11 cellular contexts compared by ENCODE assay signal in genomic region chr15:63107895-63108546, GRCh38. TPM values are rescaled to one million over a fixed set of nuclear protein-coding genes. Genes with fewer than 3 reads are reported as not detected.
A peak's percentile ranks its signal among the peaks of the same experiment; 100 is the strongest.
DNase-seq lines count a peak whose midpoint lies in the region; ATAC-seq and TF ChIP-seq lines count a peak whose summit lies in the region.
"Had no signal": no experiment of that assay in that cellular context is flagged by ENCODE, and none has a peak within 500 bp of the region (broad histone marks: within the 10 kb centered on the region; RNA-seq: fewer than 3 reads in every experiment).

No MANE protein-coding gene starts in this region.

- WGBS in liver: 27% methylated on average over 9 of the region's 9 CpGs

- H3K9me3 ChIP-seq in liver (ENCODE audit: control insufficient read depth in 4 of 4, low read length in 3 of 4): no peaks in the 10 kb centered on the region

- peak; percentile 46 to 55 for TF ChIP-seq RAD21 in liver (IDR thresholded peaks at IDR 0.05)

- no peak for TF ChIP-seq CTCF in liver (IDR thresholded peaks at IDR 0.05; ENCODE audit: low read depth, low read length, missing input control)

- no peak overlapping the region for H3K4me3 ChIP-seq in liver (ENCODE audit: low read depth in 1 of 3, low read length in 3 of 3)

- ATAC-seq in left cardiac atrium (peak; percentile 72 to 84), GM19452 (IDR thresholded peaks at IDR 0.05; ENCODE audit: unreplicated experiment) (no peak)
- ATAC-seq: natural killer cell treated with Interleukin-12 subunit alpha and Interleukin-12 subunit beta and Interleukin-15 and Interleukin-18, amount 100 ng/mL, for 72 hours had no signal

- no peaks in the 10 kb centered on the region for H3K36me3 ChIP-seq in liver (ENCODE audit: control insufficient read depth in 4 of 4, insufficient read depth in 3 of 4, low read depth in 1 of 4, low read length in 3 of 4)

- intact Hi-C loops in left cardiac atrium (cut with DNase I): loop anchor here in 1 of 2 donors (5.0 kb wide), 1 partner anchor 331 kb away; no protein-coding TSS in a partner anchor
- intact Hi-C loops in cardiac septum (cut with DNase I): no loop called here

- DNase-seq in left cardiac atrium (peak; percentile 41), cardiac septum (ENCODE audit: low spot score) (no peak), brain pericyte (ENCODE audit: low read depth, low spot score) (peak; percentile 83), NCI-H2081 (lab: John Stamatoyannopoulos, UW) (no peak), putamen (ENCODE audit: low spot score) (no peak), anterior cingulate cortex (lab: John Stamatoyannopoulos, UW) (no peak)
- DNase-seq: activated T-cell treated with anti-CD3 and anti-CD28 coated beads for 4 hours, Right ventricle myocardium superior had no signal

- peak overlapping the region; percentile 66 to 69 for H3K27ac ChIP-seq in liver (ENCODE audit: low read depth in 1 of 2, low read length in 2 of 2)

- peaks cover 6 to 27% (median 20%) of the 10 kb centered on the region in 4 donors for H3K4me1 ChIP-seq in liver (ENCODE audit: control insufficient read depth in 4 of 4, insufficient read depth in 4 of 4, low read length in 3 of 4)

- H3K27me3 ChIP-seq in liver (ENCODE audit: control insufficient read depth in 4 of 4, insufficient read depth in 4 of 4, low read length in 3 of 4): no peaks in the 10 kb centered on the region

- no peak overlapping the region for H3K9ac ChIP-seq in liver (ENCODE audit: low read depth in 1 of 2, low read length in 2 of 2)

TF ChIP-seq in liver, 16 proteins besides CTCF, POLR2A, EP300 and RAD21:
- TF ChIP-seq GABPA (IDR thresholded peaks at IDR 0.05 in 1 of 2, conservative IDR thresholded peaks at IDR 0.05 in 1 of 2): no peak
- no peak for TF ChIP-seq NR2F2 (IDR thresholded peaks at IDR 0.05)
- peak; percentile 64 to 79 for TF ChIP-seq JUND (IDR thresholded peaks at IDR 0.05)
- peak; percentile 56 for TF ChIP-seq MAX (IDR thresholded peaks at IDR 0.05)
- peak; percentile 2 for TF ChIP-seq FOXA2 (IDR thresholded peaks at IDR 0.05)
- peak; percentile 87 for TF ChIP-seq HNF4G (IDR thresholded peaks at IDR 0.05)
- TF ChIP-seq ATF3 (IDR thresholded peaks at IDR 0.05): no peak
- peak; percentile 61 for TF ChIP-seq YY1 (IDR thresholded peaks at IDR 0.05)
- no peak for TF ChIP-seq ZBTB33 (IDR thresholded peaks at IDR 0.05)
- TF ChIP-seq FOXA1 (IDR thresholded peaks at IDR 0.05): peak; percentile 50
- peak; percentile 57 for TF ChIP-seq REST (IDR thresholded peaks at IDR 0.05)
- no peak for TF ChIP-seq EGR1 (IDR thresholded peaks at IDR 0.05; ENCODE audit: low read depth in 2 of 2)
- no peak for TF ChIP-seq TAF1 (conservative IDR thresholded peaks at IDR 0.05)
- peak; percentile 94 to 97 for TF ChIP-seq HNF4A (conservative IDR thresholded peaks at IDR 0.05)
- peak; percentile 88 for TF ChIP-seq SP1 (IDR thresholded peaks at IDR 0.05)
- TF ChIP-seq RXRA (IDR thresholded peaks at IDR 0.05): peak; percentile 83

RNA-seq across cellular contexts. Expression of gene LACTB, which starts 13.6 kb away (rescaled TPM):
- total RNA-seq in left cardiac atrium (10 to 100 TPM; 18.2 to 20.3 TPM), cardiac septum (22.3 TPM), liver (10 to 100 TPM; 13.2 to 19.7 TPM)
- 10 to 100 TPM; 18.5 to 25.3 TPM for polyA plus RNA-seq in liver

RNA-seq across cellular contexts. Expression of gene RPS27L, which starts 49.3 kb away (rescaled TPM):
- total RNA-seq in left cardiac atrium (100 to 1,000 TPM; 137 to 159 TPM), cardiac septum (104 TPM), liver (10 to 100 TPM in 1 of 2 donors, 1 to 10 TPM in 1; 9.8 to 41.1 TPM)
- 100 to 1,000 TPM in 1 of 2 donors, 10 to 100 TPM in 1; 40.3 to 184 TPM for polyA plus RNA-seq in liver

Comparison
In these comparisons a context has a peak if more than half of its experiments do, and no peak if none do; other contexts are left out.
1. DNase-seq: peak in left cardiac atrium (single experiment) and brain pericyte (single experiment); none in cardiac septum (single experiment), NCI-H2081 (0 of 2), putamen (single experiment) and anterior cingulate cortex (0 of 58).